Comparison of ENCODE assay signal across 8 cellular contexts in genomic region chr10:32961892-32962369, GRCh38.
DNase-seq lines count a peak whose midpoint lies in the region; TF ChIP-seq lines count a peak whose summit lies in the region.

No MANE protein-coding gene starts in this region.

- H3K27ac ChIP-seq in parathyroid adenoma (peak overlapping the region; percentile 30), WERI-Rb-1 (no peak overlapping the region)

- peak; percentile 93 for DNase-seq in EH (ENCODE audit: low read depth)
- peak; percentile 100 for DNase-seq in RKO (ENCODE audit: low spot score)
- DNase-seq in fibroblast of mammary gland (ENCODE audit: low read depth), result peak; percentile 86
- DNase-seq in head of caudate nucleus, result no peak
- no peak for DNase-seq in SHP77 treated with DMSO at 0.1 percent for 48 hours (lab: John Stamatoyannopoulos, UW)
- no peak for DNase-seq in WERI-Rb-1
- no peak for DNase-seq in NCI-H1105 treated with DMSO at 0.1 percent for 48 hours (lab: John Stamatoyannopoulos, UW)

- no peaks in the 10 kb centered on the region for H3K36me3 ChIP-seq in parathyroid adenoma (ENCODE audit: control insufficient read depth, insufficient read depth, low read length)
- H3K36me3 ChIP-seq in WERI-Rb-1, result peaks cover 3% of the 10 kb centered on the region

- TF ChIP-seq CTCF in fibroblast of mammary gland (conservative IDR thresholded peaks at IDR 0.05; ENCODE audit: control insufficient read depth, insufficient read depth, low read depth, low read length) (peak; percentile 27), parathyroid adenoma (IDR thresholded peaks at IDR 0.05) (no peak), WERI-Rb-1 (IDR thresholded peaks at IDR 0.05; ENCODE audit: low read depth, low read length) (no peak)

- H3K9ac ChIP-seq in parathyroid adenoma, result no peak overlapping the region

- H3K4me3 ChIP-seq in fibroblast of mammary gland (ENCODE audit: control insufficient read depth, low read depth, low read length), result no peak overlapping the region
- H3K4me3 ChIP-seq in parathyroid adenoma (ENCODE audit: low read depth, low read length), result no peak overlapping the region
- H3K4me3 ChIP-seq in WERI-Rb-1 (ENCODE audit: low read depth, low read length), result no peak overlapping the region

- H3K79me2 ChIP-seq in parathyroid adenoma, result peaks cover 6% of the 10 kb centered on the region

- H3K27me3 ChIP-seq in parathyroid adenoma (ENCODE audit: control insufficient read depth, insufficient read depth, low read length) (no peaks in the 10 kb centered on the region), WERI-Rb-1 (ENCODE audit: insufficient read depth, low read depth, severe bottlenecking) (no peaks in the 10 kb centered on the region)

- H3K4me1 ChIP-seq in parathyroid adenoma, result peaks cover 7% of the 10 kb centered on the region

- no peak overlapping the region for H3K4me2 ChIP-seq in parathyroid adenoma (ENCODE audit: low read length)

- H2AFZ ChIP-seq in parathyroid adenoma, result peak overlapping the region; percentile 40

- H3K9me3 ChIP-seq in parathyroid adenoma (ENCODE audit: control insufficient read depth, low read length) (no peaks in the 10 kb centered on the region), WERI-Rb-1 (ENCODE audit: severe bottlenecking) (no peaks in the 10 kb centered on the region)

- intact Hi-C loops in head of caudate nucleus (cut with DNase I), result no loop called here

Comparison
In these comparisons a context has a peak if more than half of its experiments do, and no peak if none do; other contexts are left out.
1. DNase-seq: peak in EH (single experiment), RKO (single experiment) and fibroblast of mammary gland (single experiment); none in head of caudate nucleus (0 of 42), SHP77 treated with DMSO at 0.1 percent for 48 hours (single experiment), WERI-Rb-1 (single experiment) and NCI-H1105 treated with DMSO at 0.1 percent for 48 hours (single experiment).